In genomic region chr1:121009216-121010057, GRCh38 we compare ENCODE assay signal across 7 cellular contexts.
DNase-seq lines count a peak whose midpoint lies in the region; ATAC-seq and TF ChIP-seq lines count a peak whose summit lies in the region.
"Not testable (repeated sequence)": the region's sequence is repeated elsewhere in the genome, so short reads cannot be mapped to it uniquely, and the experiment has no call there.

No MANE protein-coding gene starts in this region.

- not testable (repeated sequence) for H3K36me3 Mint-ChIP-seq in WTC11; natural killer cell treated with Interleukin-12 subunit alpha and Interleukin-12 subunit beta and Interleukin-15 and Interleukin-18, amount 100 ng/mL, for 72 hours

- not testable (repeated sequence) for H3K4me1 Mint-ChIP-seq in WTC11
- H3K4me1 Mint-ChIP-seq in natural killer cell treated with Interleukin-12 subunit alpha and Interleukin-12 subunit beta and Interleukin-15 and Interleukin-18, amount 100 ng/mL, for 72 hours (ENCODE audit: low read depth in 2 of 2) = peaks cover 13 to 14% of the 10 kb centered on the region in 2 donors

- H3K4me3 ChIP-seq in choroid plexus epithelial cell (ENCODE audit: low read depth, low read length) = not testable (repeated sequence)

- H3K27ac Mint-ChIP-seq in WTC11; natural killer cell treated with Interleukin-12 subunit alpha and Interleukin-12 subunit beta and Interleukin-15 and Interleukin-18, amount 100 ng/mL, for 72 hours: not testable (repeated sequence)

- H3K27me3 Mint-ChIP-seq in WTC11 (ENCODE audit: low read depth) = peaks cover 42% of the 10 kb centered on the region
- peaks cover 8 to 13% of the 10 kb centered on the region in 2 donors for H3K27me3 Mint-ChIP-seq in natural killer cell treated with Interleukin-12 subunit alpha and Interleukin-12 subunit beta and Interleukin-15 and Interleukin-18, amount 100 ng/mL, for 72 hours

- POLR2A ChIA-PET in WTC11 (lab: Charles Lee) = not testable (repeated sequence)

- intact Hi-C loops in left cardiac atrium (cut with DNase I) = not testable (repeated sequence)

- in situ Hi-C loops in GM13977 (cut with MboI; ENCODE audit: low pct_unique_long_range_greater_than_20kb, low sequenced_read_pairs, unreplicated experiment) = not testable (repeated sequence)

- not testable (repeated sequence) for H3K9me3 Mint-ChIP-seq in WTC11; natural killer cell treated with Interleukin-12 subunit alpha and Interleukin-12 subunit beta and Interleukin-15 and Interleukin-18, amount 100 ng/mL, for 72 hours

- ATAC-seq in WTC11 = peak; percentile 46
- peak in 1 of 2 donors; percentile 30 for ATAC-seq in left cardiac atrium
- peak; percentile 48 to 53 for ATAC-seq in natural killer cell treated with Interleukin-12 subunit alpha and Interleukin-12 subunit beta and Interleukin-15 and Interleukin-18, amount 100 ng/mL, for 72 hours

- CTCF ChIA-PET in WTC11 (lab: Charles Lee) = not testable (repeated sequence)

- not testable (repeated sequence) for TF ChIP-seq CTCF in GM13977 (IDR thresholded peaks at IDR 0.05; ENCODE audit: extremely low read depth, insufficient read depth, missing control alignments); WTC11 (IDR thresholded peaks at IDR 0.05); choroid plexus epithelial cell (conservative IDR thresholded peaks at IDR 0.05; ENCODE audit: low read depth, low read length)

- DNase-seq in GM13977 (ENCODE audit: low spot score) (peak; percentile 17), WTC11 (ENCODE audit: low spot score) (peak; percentile 57), choroid plexus epithelial cell (ENCODE audit: low read depth) (peak; percentile 4), left cardiac atrium (peak; percentile 29)
- DNase-seq in activated T-helper 1 cell treated with anti-CD3 and anti-CD28 coated beads, Interleukin-2, amount 50 U/mL, for 16 hours (ENCODE audit: low read depth in 1 of 2, low spot score in 1 of 2) = peak; percentile 13 to 14
- DNase-seq in natural killer cell treated with Interleukin-12 subunit alpha and Interleukin-12 subunit beta and Interleukin-15 and Interleukin-18, amount 100 ng/mL, for 72 hours (ENCODE audit: low spot score) = not testable (repeated sequence)
- DNase-seq in stimulated activated CD4-positive, alpha-beta T cell treated with anti-CD3 and anti-CD28 coated beads, Interleukin-1b, Interleukin-23, amount 100 ng/mL, for 4 hours (ENCODE audit: low read depth in 2 of 2) = peak; percentile 20 to 41

- peak overlapping the region; percentile 76 for H3K4me3 Mint-ChIP-seq in WTC11
- peak overlapping the region; percentile 61 for H3K4me3 Mint-ChIP-seq in natural killer cell treated with Interleukin-12 subunit alpha and Interleukin-12 subunit beta and Interleukin-15 and Interleukin-18, amount 100 ng/mL, for 72 hours
